Comparison of ENCODE assay signal across 1 cellular context in the genomic region with DNA sequence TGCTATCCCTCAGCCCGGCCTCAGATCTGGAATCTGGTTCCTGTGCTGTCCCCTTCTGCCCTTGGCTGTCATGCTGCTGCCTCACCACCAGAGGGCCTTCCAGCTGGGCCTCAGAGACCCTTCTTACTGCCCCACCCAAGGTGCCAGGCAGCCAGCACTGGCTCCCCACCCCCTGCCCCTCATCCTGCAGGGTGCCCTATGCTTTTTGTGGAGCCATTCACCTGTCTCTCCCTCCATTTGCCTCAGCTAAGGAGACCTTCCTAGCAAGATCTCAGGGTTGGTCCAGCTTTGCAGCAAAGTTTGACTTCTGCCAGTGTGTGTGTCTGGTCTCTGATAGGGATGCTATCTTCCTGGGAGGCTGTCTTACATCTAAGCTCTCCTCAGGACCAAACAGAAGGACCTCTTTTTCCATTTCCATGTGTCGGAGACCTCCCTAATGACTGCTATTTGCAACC.
TF ChIP-seq lines count a peak whose summit lies in the region.

No MANE protein-coding gene starts in this region.

TF ChIP-seq in K562, 482 proteins besides CTCF, POLR2A, EP300 and RAD21:
- no peak for TF ChIP-seq FOS (IDR thresholded peaks at IDR 0.05; ENCODE audit: extremely low read depth, insufficient read length)
- TF ChIP-seq, protein P1, sequence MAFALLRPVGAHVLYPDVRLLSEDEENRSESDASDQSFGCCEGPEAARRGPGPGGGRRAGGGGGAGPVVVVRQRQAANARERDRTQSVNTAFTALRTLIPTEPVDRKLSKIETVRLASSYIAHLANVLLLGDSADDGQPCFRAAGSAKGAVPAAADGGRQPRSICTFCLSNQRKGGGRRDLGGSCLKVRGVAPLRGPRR (CRISPR knock-in tag; IDR thresholded peaks at IDR 0.05) = no peak
- no peak for TF ChIP-seq CBFA2T3 (IDR thresholded peaks at IDR 0.05)
- TF ChIP-seq SMC3 (conservative IDR thresholded peaks at IDR 0.05; ENCODE audit: insufficient read depth, low read depth, low read length) = peak; percentile 66
- TF ChIP-seq, protein P2, sequence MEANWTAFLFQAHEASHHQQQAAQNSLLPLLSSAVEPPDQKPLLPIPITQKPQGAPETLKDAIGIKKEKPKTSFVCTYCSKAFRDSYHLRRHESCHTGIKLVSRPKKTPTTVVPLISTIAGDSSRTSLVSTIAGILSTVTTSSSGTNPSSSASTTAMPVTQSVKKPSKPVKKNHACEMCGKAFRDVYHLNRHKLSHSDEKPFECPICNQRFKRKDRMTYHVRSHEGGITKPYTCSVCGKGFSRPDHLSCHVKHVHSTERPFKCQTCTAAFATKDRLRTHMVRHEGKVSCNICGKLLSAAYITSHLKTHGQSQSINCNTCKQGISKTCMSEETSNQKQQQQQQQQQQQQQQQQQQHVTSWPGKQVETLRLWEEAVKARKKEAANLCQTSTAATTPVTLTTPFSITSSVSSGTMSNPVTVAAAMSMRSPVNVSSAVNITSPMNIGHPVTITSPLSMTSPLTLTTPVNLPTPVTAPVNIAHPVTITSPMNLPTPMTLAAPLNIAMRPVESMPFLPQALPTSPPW (CRISPR knock-in tag; IDR thresholded peaks at IDR 0.05) = 0 out of 2 replicates have a peak, but pooled peaks have one; percentile 11
- TF ChIP-seq, protein P3, sequence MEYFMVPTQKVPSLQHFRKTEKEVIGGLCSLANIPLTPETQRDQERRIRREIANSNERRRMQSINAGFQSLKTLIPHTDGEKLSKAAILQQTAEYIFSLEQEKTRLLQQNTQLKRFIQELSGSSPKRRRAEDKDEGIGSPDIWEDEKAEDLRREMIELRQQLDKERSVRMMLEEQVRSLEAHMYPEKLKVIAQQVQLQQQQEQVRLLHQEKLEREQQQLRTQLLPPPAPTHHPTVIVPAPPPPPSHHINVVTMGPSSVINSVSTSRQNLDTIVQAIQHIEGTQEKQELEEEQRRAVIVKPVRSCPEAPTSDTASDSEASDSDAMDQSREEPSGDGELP (CRISPR knock-in tag; IDR thresholded peaks at IDR 0.05; ENCODE audit: borderline replicate concordance) = peak; percentile 86
- TF ChIP-seq MAZ (CRISPR knock-in tag; conservative IDR thresholded peaks at IDR 0.05 in 1 of 2, IDR thresholded peaks at IDR 0.05 in 1 of 2) = 0 out of 4 replicates have a peak, but pooled peaks of 1 of the 2 experiments have one; percentile 25
- no peak for TF ChIP-seq POLR2AphosphoS5 (IDR thresholded peaks at IDR 0.05; ENCODE audit: control insufficient read depth, insufficient read depth, low read depth, low read length)
- no peak for TF ChIP-seq HMG20A (CRISPR knock-in tag; conservative IDR thresholded peaks at IDR 0.05)
- no peak for TF ChIP-seq IRF2 (CRISPR knock-in tag; IDR thresholded peaks at IDR 0.05)
- TF ChIP-seq CREM (IDR thresholded peaks at IDR 0.05; ENCODE audit: low read depth) = peak; percentile 15; the same call in 1 of the 2 replicates
- no peak for TF ChIP-seq ILK (tag; IDR thresholded peaks at IDR 0.05; ENCODE audit: borderline replicate concordance, low read depth)
- TF ChIP-seq ILF3 (IDR thresholded peaks at IDR 0.05; ENCODE audit: borderline replicate concordance) = no peak
- TF ChIP-seq, protein P4, sequence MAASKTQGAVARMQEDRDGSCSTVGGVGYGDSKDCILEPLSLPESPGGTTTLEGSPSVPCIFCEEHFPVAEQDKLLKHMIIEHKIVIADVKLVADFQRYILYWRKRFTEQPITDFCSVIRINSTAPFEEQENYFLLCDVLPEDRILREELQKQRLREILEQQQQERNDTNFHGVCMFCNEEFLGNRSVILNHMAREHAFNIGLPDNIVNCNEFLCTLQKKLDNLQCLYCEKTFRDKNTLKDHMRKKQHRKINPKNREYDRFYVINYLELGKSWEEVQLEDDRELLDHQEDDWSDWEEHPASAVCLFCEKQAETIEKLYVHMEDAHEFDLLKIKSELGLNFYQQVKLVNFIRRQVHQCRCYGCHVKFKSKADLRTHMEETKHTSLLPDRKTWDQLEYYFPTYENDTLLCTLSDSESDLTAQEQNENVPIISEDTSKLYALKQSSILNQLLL (CRISPR knock-in tag; IDR thresholded peaks at IDR 0.05; ENCODE audit: borderline replicate concordance) = no peak
- TF ChIP-seq MBD2 (IDR thresholded peaks at IDR 0.05; ENCODE audit: borderline replicate concordance, low read depth) = no peak
- TF ChIP-seq ZBTB7A (IDR thresholded peaks at IDR 0.05; ENCODE audit: borderline replicate concordance, control insufficient read depth, low read depth, low read length) = peak; percentile 68
- TF ChIP-seq, protein P5, sequence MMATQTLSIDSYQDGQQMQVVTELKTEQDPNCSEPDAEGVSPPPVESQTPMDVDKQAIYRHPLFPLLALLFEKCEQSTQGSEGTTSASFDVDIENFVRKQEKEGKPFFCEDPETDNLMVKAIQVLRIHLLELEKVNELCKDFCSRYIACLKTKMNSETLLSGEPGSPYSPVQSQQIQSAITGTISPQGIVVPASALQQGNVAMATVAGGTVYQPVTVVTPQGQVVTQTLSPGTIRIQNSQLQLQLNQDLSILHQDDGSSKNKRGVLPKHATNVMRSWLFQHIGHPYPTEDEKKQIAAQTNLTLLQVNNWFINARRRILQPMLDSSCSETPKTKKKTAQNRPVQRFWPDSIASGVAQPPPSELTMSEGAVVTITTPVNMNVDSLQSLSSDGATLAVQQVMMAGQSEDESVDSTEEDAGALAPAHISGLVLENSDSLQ (IDR thresholded peaks at IDR 0.05) = no peak
- no peak for TF ChIP-seq ELF2 (CRISPR knock-in tag; IDR thresholded peaks at IDR 0.05)
- TF ChIP-seq SRSF9 (IDR thresholded peaks at IDR 0.05; ENCODE audit: borderline replicate concordance, low read depth, low read length) = no peak
- no peak for TF ChIP-seq KHSRP (IDR thresholded peaks at IDR 0.05)
- no peak for TF ChIP-seq ZSCAN29 (IDR thresholded peaks at IDR 0.05)
- no peak for TF ChIP-seq KAT2B (IDR thresholded peaks at IDR 0.05; ENCODE audit: low read depth, low read length)
- TF ChIP-seq, protein P6, sequence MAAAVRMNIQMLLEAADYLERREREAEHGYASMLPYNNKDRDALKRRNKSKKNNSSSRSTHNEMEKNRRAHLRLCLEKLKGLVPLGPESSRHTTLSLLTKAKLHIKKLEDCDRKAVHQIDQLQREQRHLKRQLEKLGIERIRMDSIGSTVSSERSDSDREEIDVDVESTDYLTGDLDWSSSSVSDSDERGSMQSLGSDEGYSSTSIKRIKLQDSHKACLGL (CRISPR knock-in tag; IDR thresholded peaks at IDR 0.05; ENCODE audit: borderline replicate concordance, poor library complexity, severe bottlenecking) = no peak
- TF ChIP-seq, protein P7, sequence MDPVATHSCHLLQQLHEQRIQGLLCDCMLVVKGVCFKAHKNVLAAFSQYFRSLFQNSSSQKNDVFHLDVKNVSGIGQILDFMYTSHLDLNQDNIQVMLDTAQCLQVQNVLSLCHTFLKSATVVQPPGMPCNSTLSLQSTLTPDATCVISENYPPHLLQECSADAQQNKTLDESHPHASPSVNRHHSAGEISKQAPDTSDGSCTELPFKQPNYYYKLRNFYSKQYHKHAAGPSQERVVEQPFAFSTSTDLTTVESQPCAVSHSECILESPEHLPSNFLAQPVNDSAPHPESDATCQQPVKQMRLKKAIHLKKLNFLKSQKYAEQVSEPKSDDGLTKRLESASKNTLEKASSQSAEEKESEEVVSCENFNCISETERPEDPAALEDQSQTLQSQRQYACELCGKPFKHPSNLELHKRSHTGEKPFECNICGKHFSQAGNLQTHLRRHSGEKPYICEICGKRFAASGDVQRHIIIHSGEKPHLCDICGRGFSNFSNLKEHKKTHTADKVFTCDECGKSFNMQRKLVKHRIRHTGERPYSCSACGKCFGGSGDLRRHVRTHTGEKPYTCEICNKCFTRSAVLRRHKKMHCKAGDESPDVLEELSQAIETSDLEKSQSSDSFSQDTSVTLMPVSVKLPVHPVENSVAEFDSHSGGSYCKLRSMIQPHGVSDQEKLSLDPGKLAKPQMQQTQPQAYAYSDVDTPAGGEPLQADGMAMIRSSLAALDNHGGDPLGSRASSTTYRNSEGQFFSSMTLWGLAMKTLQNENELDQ (CRISPR knock-in tag; IDR thresholded peaks at IDR 0.05; ENCODE audit: borderline replicate concordance) = no peak
- TF ChIP-seq ZNF324 (CRISPR knock-in tag; IDR thresholded peaks at IDR 0.05) = no peak
- no peak for TF ChIP-seq ZNF445 (CRISPR knock-in tag; IDR thresholded peaks at IDR 0.05; ENCODE audit: low read depth)
- no peak for TF ChIP-seq ZNF3 (CRISPR knock-in tag; IDR thresholded peaks at IDR 0.05)
- peak; percentile 51; the same call in 1 of the 2 replicates for TF ChIP-seq CTBP1 (IDR thresholded peaks at IDR 0.05; ENCODE audit: borderline replicate concordance)
- TF ChIP-seq, protein P8, sequence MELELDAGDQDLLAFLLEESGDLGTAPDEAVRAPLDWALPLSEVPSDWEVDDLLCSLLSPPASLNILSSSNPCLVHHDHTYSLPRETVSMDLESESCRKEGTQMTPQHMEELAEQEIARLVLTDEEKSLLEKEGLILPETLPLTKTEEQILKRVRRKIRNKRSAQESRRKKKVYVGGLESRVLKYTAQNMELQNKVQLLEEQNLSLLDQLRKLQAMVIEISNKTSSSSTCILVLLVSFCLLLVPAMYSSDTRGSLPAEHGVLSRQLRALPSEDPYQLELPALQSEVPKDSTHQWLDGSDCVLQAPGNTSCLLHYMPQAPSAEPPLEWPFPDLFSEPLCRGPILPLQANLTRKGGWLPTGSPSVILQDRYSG (tag; conservative IDR thresholded peaks at IDR 0.05; ENCODE audit: low read depth) = no peak
- TF ChIP-seq, protein P9, sequence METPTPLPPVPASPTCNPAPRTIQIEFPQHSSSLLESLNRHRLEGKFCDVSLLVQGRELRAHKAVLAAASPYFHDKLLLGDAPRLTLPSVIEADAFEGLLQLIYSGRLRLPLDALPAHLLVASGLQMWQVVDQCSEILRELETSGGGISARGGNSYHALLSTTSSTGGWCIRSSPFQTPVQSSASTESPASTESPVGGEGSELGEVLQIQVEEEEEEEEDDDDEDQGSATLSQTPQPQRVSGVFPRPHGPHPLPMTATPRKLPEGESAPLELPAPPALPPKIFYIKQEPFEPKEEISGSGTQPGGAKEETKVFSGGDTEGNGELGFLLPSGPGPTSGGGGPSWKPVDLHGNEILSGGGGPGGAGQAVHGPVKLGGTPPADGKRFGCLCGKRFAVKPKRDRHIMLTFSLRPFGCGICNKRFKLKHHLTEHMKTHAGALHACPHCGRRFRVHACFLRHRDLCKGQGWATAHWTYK (CRISPR knock-in tag; IDR thresholded peaks at IDR 0.05) = no peak
- TF ChIP-seq, protein P10, sequence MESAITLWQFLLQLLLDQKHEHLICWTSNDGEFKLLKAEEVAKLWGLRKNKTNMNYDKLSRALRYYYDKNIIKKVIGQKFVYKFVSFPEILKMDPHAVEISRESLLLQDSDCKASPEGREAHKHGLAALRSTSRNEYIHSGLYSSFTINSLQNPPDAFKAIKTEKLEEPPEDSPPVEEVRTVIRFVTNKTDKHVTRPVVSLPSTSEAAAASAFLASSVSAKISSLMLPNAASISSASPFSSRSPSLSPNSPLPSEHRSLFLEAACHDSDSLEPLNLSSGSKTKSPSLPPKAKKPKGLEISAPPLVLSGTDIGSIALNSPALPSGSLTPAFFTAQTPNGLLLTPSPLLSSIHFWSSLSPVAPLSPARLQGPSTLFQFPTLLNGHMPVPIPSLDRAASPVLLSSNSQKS (CRISPR knock-in tag; IDR thresholded peaks at IDR 0.05) = no peak
- TF ChIP-seq FOXJ3 (CRISPR knock-in tag; IDR thresholded peaks at IDR 0.05) = no peak
- TF ChIP-seq, protein P11, sequence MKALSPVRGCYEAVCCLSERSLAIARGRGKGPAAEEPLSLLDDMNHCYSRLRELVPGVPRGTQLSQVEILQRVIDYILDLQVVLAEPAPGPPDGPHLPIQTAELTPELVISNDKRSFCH (CRISPR knock-in tag; IDR thresholded peaks at IDR 0.05) = no peak
- TF ChIP-seq, protein P11 (tag; IDR thresholded peaks at IDR 0.05) = no peak
- TF ChIP-seq ZNF436 (CRISPR knock-in tag; IDR thresholded peaks at IDR 0.05) = no peak
- no peak for TF ChIP-seq ZBTB17 (CRISPR knock-in tag; IDR thresholded peaks at IDR 0.05)
